Comparison of ENCODE assay signal across 22 cellular contexts in the genomic region with DNA sequence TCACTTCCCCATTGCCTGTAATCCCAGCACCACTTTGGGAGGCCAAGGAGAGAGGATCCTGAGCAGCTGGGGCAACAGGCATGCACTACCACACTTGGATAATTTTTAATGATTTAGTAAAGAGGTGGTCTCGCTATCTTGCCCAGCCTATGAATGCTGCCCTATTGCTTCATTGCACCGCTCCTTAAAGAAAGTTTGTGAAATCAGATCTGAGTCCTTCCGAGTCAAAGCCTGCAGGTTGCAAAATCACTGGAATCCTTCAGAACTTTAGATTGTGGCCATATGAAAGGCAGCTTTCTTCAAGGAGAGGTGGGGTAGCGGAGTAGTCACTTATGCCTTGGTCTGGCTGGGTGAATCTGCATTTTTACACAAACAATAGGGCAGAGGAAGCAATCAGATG.
"Had no signal": no experiment of that assay in that cellular context is flagged by ENCODE, and none has a peak within 500 bp of the region (broad histone marks: within the 10 kb centered on the region; RNA-seq: fewer than 3 reads in every experiment).

No MANE protein-coding gene starts in this region.

- H3K9ac ChIP-seq: neural progenitor cell had no signal

- H3K27ac ChIP-seq: hepatocyte, left ventricle myocardium inferior, lower lobe of right lung, neural progenitor cell, ovary had no signal

- H3K36me3 Mint-ChIP-seq: memory B cell, mesothelial cell of epicardium, natural killer cell, neural progenitor cell had no signal

- H3K4me3 ChIP-seq: dorsolateral prefrontal cortex, hepatocyte, left ventricle myocardium inferior, lower lobe of right lung, neural progenitor cell, ovary, right atrium auricular region had no signal

- FAIRE-seq: endometrium, kidney, small intestine had no signal

- H3K79me2 ChIP-seq: hepatocyte had no signal

- H3K9me3 Mint-ChIP-seq: memory B cell, natural killer cell had no signal

- DNase-seq: cortex of kidney; dorsolateral prefrontal cortex; effector CD8-positive, alpha-beta T cell; foreskin fibroblast; head of caudate nucleus; kidney; left cardiac atrium; left ventricle myocardium inferior; lower lobe of right lung; natural killer cell; nucleus accumbens; ovary; small intestine; stimulated activated CD4-positive, alpha-beta T cell treated with anti-CD3 and anti-CD28 coated beads, Interleukin-12 subunit alpha, Interleukin-12 subunit beta, amount 100 ng/mL, for 4 hours; stimulated activated naive CD4-positive, alpha-beta T cell treated with Interleukin-2 at 50 U/mL for 16 hours had no signal

- H3K4me3 Mint-ChIP-seq: memory B cell, mesothelial cell of epicardium, natural killer cell, neural progenitor cell had no signal

- H3K9me3 ChIP-seq: left ventricle myocardium inferior, lower lobe of right lung, ovary, right atrium auricular region had no signal

- H3K4me2 ChIP-seq: hepatocyte, neural progenitor cell had no signal

- H3K36me3 ChIP-seq: left ventricle myocardium inferior, lower lobe of right lung, neural progenitor cell, ovary, right atrium auricular region had no signal

- H2AFZ ChIP-seq: hepatocyte, neural progenitor cell had no signal

- H3K27me3 ChIP-seq: dorsolateral prefrontal cortex, hepatocyte, neural progenitor cell, ovary, right atrium auricular region had no signal

- ATAC-seq: esophagus mucosa, left cardiac atrium, lower lobe of right lung, natural killer cell had no signal
